Comparison of ENCODE assay signal across 11 cellular contexts in the genomic region with DNA sequence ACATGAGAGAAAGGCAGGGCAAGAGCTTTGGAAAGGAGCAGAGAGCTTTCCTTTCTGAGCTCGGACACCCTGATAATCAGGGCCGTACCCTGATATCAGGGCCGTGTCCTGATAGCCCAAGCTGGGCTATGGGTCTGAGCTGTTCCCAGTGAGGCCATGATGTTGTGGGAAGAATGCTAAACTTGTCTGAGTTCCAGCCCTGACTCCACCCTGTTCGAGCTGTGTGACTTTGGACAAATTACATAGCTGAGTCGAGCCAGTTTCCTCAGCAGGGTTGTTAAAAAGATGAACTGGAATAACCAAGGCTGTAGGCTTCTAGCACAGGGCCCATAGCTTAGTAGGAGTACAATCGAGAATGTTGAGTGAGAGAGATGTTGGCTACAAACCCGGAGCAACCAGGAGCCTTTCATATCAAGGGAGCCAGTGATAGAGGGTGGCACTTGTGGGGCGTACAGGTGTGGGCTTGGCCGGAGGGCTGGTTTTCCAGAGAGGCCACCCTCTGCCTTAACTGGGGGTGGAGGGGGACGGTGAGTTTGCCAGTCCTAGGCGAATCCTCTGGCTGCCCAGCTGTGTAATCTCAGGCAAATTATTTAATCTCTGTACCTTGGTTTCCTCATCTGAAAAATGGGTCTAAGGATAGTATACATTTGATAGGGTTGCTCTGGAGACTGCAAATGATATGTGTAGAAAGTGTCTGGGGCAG. TPM values are rescaled to one million over a fixed set of nuclear protein-coding genes. Genes with fewer than 3 reads are reported as not detected.
DNase-seq lines count a peak whose midpoint lies in the region; ATAC-seq and TF ChIP-seq lines count a peak whose summit lies in the region.
"Had no signal": no experiment of that assay in that cellular context is flagged by ENCODE, and none has a peak within 500 bp of the region (broad histone marks: within the 10 kb centered on the region; RNA-seq: fewer than 3 reads in every experiment).

No MANE protein-coding gene starts in this region.

- H3K9me3 Mint-ChIP-seq in progenitor cell of endocrine pancreas (ENCODE audit: low read depth): peaks cover 7% of the 10 kb centered on the region

- H3K9me3 ChIP-seq in KOPT-K1 (ENCODE audit: insufficient read depth, low read length, poor library complexity, severe bottlenecking) (no peaks in the 10 kb centered on the region), colonic mucosa (no peaks in the 10 kb centered on the region), muscle layer of duodenum (ENCODE audit: control insufficient read depth in 1 of 2, low read length in 2 of 2) (no peaks in the 10 kb centered on the region)

- H3K36me3 Mint-ChIP-seq in progenitor cell of endocrine pancreas (ENCODE audit: insufficient read depth): no peaks in the 10 kb centered on the region

- no peaks in the 10 kb centered on the region for H3K4me1 Mint-ChIP-seq in progenitor cell of endocrine pancreas (ENCODE audit: low read depth)

- H3K9ac ChIP-seq in colonic mucosa (ENCODE audit: low read depth in 2 of 2, low read length in 2 of 2): peak overlapping the region in 1 of 2 donors; percentile 12

- no peak overlapping the region for H3K4me3 Mint-ChIP-seq in progenitor cell of endocrine pancreas (ENCODE audit: low read depth)

- TF ChIP-seq CTCF in colonic mucosa (IDR thresholded peaks at IDR 0.05) (no peak), progenitor cell of endocrine pancreas (IDR thresholded peaks at IDR 0.05; ENCODE audit: unreplicated experiment) (no peak)

- H3K27me3 Mint-ChIP-seq in progenitor cell of endocrine pancreas: no peaks in the 10 kb centered on the region

- no peak for ATAC-seq in HG03565 (IDR thresholded peaks at IDR 0.05; ENCODE audit: unreplicated experiment)

- H3K27ac Mint-ChIP-seq in progenitor cell of endocrine pancreas: no peak overlapping the region

- intact Hi-C loops in colonic mucosa (cut with DNase I): no loop called here

- H3K27me3 ChIP-seq in colonic mucosa (no peaks in the 10 kb centered on the region), muscle layer of duodenum (ENCODE audit: low read depth, low read length) (no peaks in the 10 kb centered on the region)

- peak overlapping the region; percentile 16 for H3K27ac ChIP-seq in KOPT-K1 (ENCODE audit: low read depth, low read length, poor library complexity, severe bottlenecking)
- peak overlapping the region; percentile 86 for H3K27ac ChIP-seq in colonic mucosa
- H3K27ac ChIP-seq in muscle layer of duodenum (ENCODE audit: low read length): peak overlapping the region; percentile 27
- H3K27ac ChIP-seq: epithelial cell of prostate had no signal

- H3K4me3 ChIP-seq in colonic mucosa (no peak overlapping the region), muscle layer of duodenum (ENCODE audit: low read depth in 1 of 2, low read length in 2 of 2) (no peak overlapping the region)

- H3K36me3 ChIP-seq in KOPT-K1 (ENCODE audit: insufficient read depth, low read length): no peaks in the 10 kb centered on the region
- no peaks in the 10 kb centered on the region for H3K36me3 ChIP-seq in colonic mucosa
- H3K36me3 ChIP-seq in muscle layer of duodenum (ENCODE audit: control insufficient read depth in 1 of 2, insufficient read depth in 2 of 2, low read length in 2 of 2): no peaks in the 10 kb centered on the region

- DNase-seq in AG08396 (ENCODE audit: low spot score) (peak; percentile 38), colonic mucosa (peak; percentile 63), progenitor cell of endocrine pancreas (ENCODE audit: low spot score, unreplicated experiment) (no peak), NCI-H1694 (lab: John Stamatoyannopoulos, UW) (no peak), NK-92 (lab: John Stamatoyannopoulos, UW; ENCODE audit: unreplicated experiment) (no peak)
- DNase-seq: NCI-H526 treated with DMSO at 0.1 percent for 48 hours had no signal

- H3K4me1 ChIP-seq in colonic mucosa (peaks cover under 1% of the 10 kb centered on the region), muscle layer of duodenum (ENCODE audit: control insufficient read depth in 1 of 2, insufficient read depth in 2 of 2, low read length in 2 of 2) (peaks cover 15 to 21% of the 10 kb centered on the region in 2 donors)

RNA-seq across cellular contexts. Expression of gene CXCR3, which starts 3.5 kb away (rescaled TPM):
- 1 to 10 TPM; 2.1 to 3.9 TPM for total RNA-seq in colonic mucosa
- total RNA-seq in progenitor cell of endocrine pancreas: not detected in 2 replicates
- total RNA-seq: M059J had no signal

RNA-seq across cellular contexts. Expression of gene GCNA, which starts 43.6 kb away (rescaled TPM):
- under 1 TPM; 0.85 to 0.99 TPM for total RNA-seq in colonic mucosa
- total RNA-seq in progenitor cell of endocrine pancreas: 2.7 and 3.9 TPM in 2 replicates

Comparison
In these comparisons a context has a peak if more than half of its experiments do, and no peak if none do; other contexts are left out.
1. DNase-seq: peak in AG08396 (single experiment) and colonic mucosa (single experiment); none in progenitor cell of endocrine pancreas (single experiment), NCI-H1694 (single experiment) and NK-92 (single experiment).
2. H3K27ac ChIP-seq: peak in every context shown above with its lines; median percentile 86 in colonic mucosa; 27 in muscle layer of duodenum; 16 in KOPT-K1.